Comparison of ENCODE assay signal across 27 cellular contexts in genomic region chr3:66409771-66410355, GRCh38.
A peak's percentile ranks its signal among the peaks of the same experiment; 100 is the strongest.
DNase-seq lines count a peak whose midpoint lies in the region; ATAC-seq and TF ChIP-seq lines count a peak whose summit lies in the region.
"Had no signal": no experiment of that assay in that cellular context is flagged by ENCODE, and none has a peak within 500 bp of the region (broad histone marks: within the 10 kb centered on the region; RNA-seq: fewer than 3 reads in every experiment).

No MANE protein-coding gene starts in this region.

- TF ChIP-seq CTCF in gastroesophageal sphincter (IDR thresholded peaks at IDR 0.05), result no peak
- TF ChIP-seq CTCF in sigmoid colon (IDR thresholded peaks at IDR 0.05), result no peak

- no peaks in the 10 kb centered on the region for H3K9me3 ChIP-seq in CD4-positive, alpha-beta memory T cell (ENCODE audit: control insufficient read depth in 1 of 2, low read length in 2 of 2)
- H3K9me3 ChIP-seq in gastroesophageal sphincter, result no peaks in the 10 kb centered on the region
- H3K9me3 ChIP-seq in sigmoid colon, result no peaks in the 10 kb centered on the region
- H3K9me3 ChIP-seq: neutrophil, prostate gland, SK-N-SH, thoracic aorta had no signal

- H3K27me3 ChIP-seq in CD4-positive, alpha-beta memory T cell (ENCODE audit: insufficient read depth, low read length), result no peaks in the 10 kb centered on the region
- no peaks in the 10 kb centered on the region for H3K27me3 ChIP-seq in gastroesophageal sphincter
- H3K27me3 ChIP-seq in sigmoid colon, result no peaks in the 10 kb centered on the region
- H3K27me3 ChIP-seq: neutrophil had no signal

- H3K4me3 ChIP-seq in CD4-positive, alpha-beta memory T cell (ENCODE audit: low read length in 2 of 2), result no peak overlapping the region
- H3K4me3 ChIP-seq in gastroesophageal sphincter (no peak overlapping the region), sigmoid colon (no peak overlapping the region)
- H3K4me3 ChIP-seq: prostate gland, smooth muscle cell, thoracic aorta had no signal

- H3K4me3 Mint-ChIP-seq in CD4-positive, alpha-beta memory T cell, result no peak overlapping the region
- H3K4me3 Mint-ChIP-seq in activated T-helper 17 cell treated with anti-CD3 and anti-CD28 coated beads, Interleukin-2, amount 50 U/mL, for 72 hours, result no peak overlapping the region
- H3K4me3 Mint-ChIP-seq: immature natural killer cell, T-helper 17 cell had no signal

- peaks cover 50 to 77% of the 10 kb centered on the region in 2 donors for H3K36me3 Mint-ChIP-seq in CD4-positive, alpha-beta memory T cell
- H3K36me3 Mint-ChIP-seq in activated T-helper 17 cell treated with anti-CD3 and anti-CD28 coated beads, Interleukin-2, amount 50 U/mL, for 72 hours (ENCODE audit: low read depth), result peaks cover 99% of the 10 kb centered on the region

- peaks cover 0 to 4% (median 2%) of the 10 kb centered on the region in 4 donors for H3K4me1 Mint-ChIP-seq in CD4-positive, alpha-beta memory T cell
- peaks cover 4% of the 10 kb centered on the region for H3K4me1 Mint-ChIP-seq in activated T-helper 17 cell treated with anti-CD3 and anti-CD28 coated beads, Interleukin-2, amount 50 U/mL, for 72 hours

- no peaks in the 10 kb centered on the region for H3K9me3 Mint-ChIP-seq in CD4-positive, alpha-beta memory T cell
- H3K9me3 Mint-ChIP-seq in activated T-helper 17 cell treated with anti-CD3 and anti-CD28 coated beads, Interleukin-2, amount 50 U/mL, for 72 hours, result no peaks in the 10 kb centered on the region
- H3K9me3 Mint-ChIP-seq: immature natural killer cell had no signal

- DNase-seq in CD4-positive, alpha-beta memory T cell, result no peak
- peak; percentile 46 for DNase-seq in sigmoid colon
- DNase-seq in stimulated activated CD4-positive, alpha-beta T cell treated with anti-CD3 and anti-CD28 coated beads, Interleukin-4, amount 100 ng/mL, for 4 hours, result no peak
- no peak for DNase-seq in NCI-H82 (lab: John Stamatoyannopoulos, UW)
- DNase-seq in activated CD8-positive, alpha-beta memory T cell treated with anti-CD3 and anti-CD28 coated beads, Interleukin-2, amount 50 U/mL, for 48 hours, result no peak
- DNase-seq: activated CD4-positive, alpha-beta T cell treated with anti-CD3 and anti-CD28 coated beads for 4 hours; activated naive CD4-positive, alpha-beta T cell treated with anti-CD3 and anti-CD28 coated beads, Interleukin-2, amount 50 U/mL, for 16 hours; amygdala; C1 segment of cervical spinal cord; central memory CD4-positive, alpha-beta T cell; DMS79 treated with DMSO at 0.1 percent for 48 hours; immature natural killer cell; KBM-7; NCI-H1436; NCI-H510A treated with DMSO at 0.1 percent for 48 hours; SK-N-SH; stimulated activated CD4-positive, alpha-beta T cell treated with anti-CD3 and anti-CD28 coated beads, Interleukin-2, amount 100 ng/mL, for 24 hours; T-helper 17 cell had no signal

- H3K27me3 Mint-ChIP-seq in CD4-positive, alpha-beta memory T cell, result no peaks in the 10 kb centered on the region
- H3K27me3 Mint-ChIP-seq in activated T-helper 17 cell treated with anti-CD3 and anti-CD28 coated beads, Interleukin-2, amount 50 U/mL, for 72 hours, result no peaks in the 10 kb centered on the region
- H3K27me3 Mint-ChIP-seq: T-helper 17 cell had no signal

- no peak overlapping the region for H3K27ac ChIP-seq in CD4-positive, alpha-beta memory T cell (ENCODE audit: low read depth, low read length)
- H3K27ac ChIP-seq in gastroesophageal sphincter (peak overlapping the region in 3 of 4 donors; percentile 48 to 82 (median 80)), sigmoid colon (peak overlapping the region; percentile 40 to 95 (median 86))
- H3K27ac ChIP-seq: epithelial cell of prostate, neutrophil had no signal

- intact Hi-C loops in CD4-positive, alpha-beta memory T cell (cut with micrococcal nuclease), result loop anchor here (5.0 kb wide), 1 partner anchor 72 kb away; no protein-coding TSS in a partner anchor
- intact Hi-C loops in sigmoid colon (cut with DNase I), result loop anchor here (5.0 to 10.0 kb wide), 4 partner anchors 145 to 407 kb away; no protein-coding TSS in a partner anchor

- peaks cover 83% of the 10 kb centered on the region for H3K36me3 ChIP-seq in CD4-positive, alpha-beta memory T cell (ENCODE audit: insufficient read depth, low read length)
- H3K36me3 ChIP-seq in gastroesophageal sphincter (peaks cover 0 to 73% of the 10 kb centered on the region in 2 donors), sigmoid colon (peaks cover 19 to 82% (median 43%) of the 10 kb centered on the region in 4 donors)

- CTCF ChIA-PET in CD4-positive, alpha-beta memory T cell (lab: Charles Lee; ENCODE audit: partially characterized antibody), result interaction anchor here (0.9 to 7.8 kb wide), 10 partner anchors 32 to 409 kb away, joined by 3 to 187 read pairs (median 5); no protein-coding TSS in a partner anchor

- H3K4me1 ChIP-seq in CD4-positive, alpha-beta memory T cell (ENCODE audit: insufficient read depth, low read length), result no peaks in the 10 kb centered on the region
- H3K4me1 ChIP-seq in gastroesophageal sphincter (peaks cover 2 to 100% (median 36%) of the 10 kb centered on the region in 3 donors), sigmoid colon (peaks cover 0 to 100% (median 100%) of the 10 kb centered on the region in 4 donors)

- WGBS in gastroesophageal sphincter (ENCODE audit: low coverage in 1 of 2), 2 donors, result no CpG with 5 or more reads among the region's 12 CpGs
- 92 to 95% methylated on average over 12 of the region's 12 CpGs for WGBS in sigmoid colon, 2 donors

- POLR2A ChIA-PET in CD4-positive, alpha-beta memory T cell (lab: Charles Lee; ENCODE audit: partially characterized antibody), result interaction anchor here (2.3 kb wide), 1 partner anchor 16 kb away, joined by 8 read pairs; no protein-coding TSS in a partner anchor

- no peak for TF ChIP-seq EP300 in gastroesophageal sphincter (IDR thresholded peaks at IDR 0.05)
- no peak for TF ChIP-seq EP300 in sigmoid colon (IDR thresholded peaks at IDR 0.05)

- TF ChIP-seq POLR2A in gastroesophageal sphincter (IDR thresholded peaks at IDR 0.05) (no peak), sigmoid colon (IDR thresholded peaks at IDR 0.05) (no peak)

- peak overlapping the region in 4 of 7 donors; percentile 19 to 72 (median 48) for H3K27ac Mint-ChIP-seq in CD4-positive, alpha-beta memory T cell
- H3K27ac Mint-ChIP-seq in activated T-helper 17 cell treated with anti-CD3 and anti-CD28 coated beads, Interleukin-2, amount 50 U/mL, for 72 hours, result peak overlapping the region; percentile 74

- no peak for ATAC-seq in activated T-helper 17 cell treated with anti-CD3 and anti-CD28 coated beads, Interleukin-2, amount 50 U/mL, for 72 hours (replicated peaks)
- ATAC-seq in gastroesophageal sphincter, result no peak
- ATAC-seq in GM19455 (IDR thresholded peaks at IDR 0.05; ENCODE audit: unreplicated experiment), result no peak
- ATAC-seq: Panc1, T-helper 17 cell had no signal
